ENCODE assay signal across 1 cellular context in the genomic region with DNA sequence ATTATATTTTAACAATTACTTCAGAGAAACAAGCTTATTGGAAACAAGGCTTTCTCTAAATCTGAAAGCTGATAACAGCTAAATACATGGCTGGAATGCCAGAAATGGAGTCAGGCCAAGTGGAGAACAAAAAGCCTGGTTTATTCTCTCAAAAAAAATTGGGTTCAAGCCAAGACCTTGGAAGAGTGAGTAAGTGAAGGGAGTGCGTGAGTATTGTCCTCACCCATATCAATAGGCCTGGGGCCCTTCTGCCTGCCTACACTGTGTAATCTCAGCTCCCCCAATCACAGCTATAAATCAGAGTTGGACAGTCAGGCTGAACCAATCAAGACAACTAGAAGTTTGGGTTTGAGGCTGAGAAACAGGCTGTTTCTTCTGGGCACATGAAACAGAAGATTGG.
TF ChIP-seq lines count a peak whose summit lies in the region.

No MANE protein-coding gene starts in this region.

TF ChIP-seq in HEK293, 187 proteins besides CTCF, POLR2A, EP300 and RAD21 (continued from another document and continues in another):
- TF ChIP-seq ZBTB11 (tag by site-specific recombination; conservative IDR thresholded peaks at IDR 0.05; ENCODE audit: low read depth) (no peak), ZNF510 (tag by site-specific recombination; IDR thresholded peaks at IDR 0.05; ENCODE audit: insufficient replicate concordance) (no peak), ZFHX2 (tag by site-specific recombination; conservative IDR thresholded peaks at IDR 0.05) (peak; percentile 33; the same call in 1 of the 2 replicates), ZNF776 (tag by site-specific recombination; IDR thresholded peaks at IDR 0.05; ENCODE audit: borderline replicate concordance) (no peak), PRDM1 (tag by site-specific recombination; IDR thresholded peaks at IDR 0.05) (no peak), PATZ1 (tag by site-specific recombination; IDR thresholded peaks at IDR 0.05) (no peak), ZNF768 (tag by site-specific recombination; IDR thresholded peaks at IDR 0.05) (no peak), SCRT1 (tag by site-specific recombination; IDR thresholded peaks at IDR 0.05; ENCODE audit: borderline replicate concordance) (no peak), MEIS1 (CRISPR knock-in tag; IDR thresholded peaks at IDR 0.05; ENCODE audit: borderline replicate concordance) (peak; percentile 94), ZNF350 (tag by site-specific recombination; IDR thresholded peaks at IDR 0.05) (no peak), PRDM6 (tag by site-specific recombination; IDR thresholded peaks at IDR 0.05) (peak; percentile 46; the same call in 1 of the 2 replicates), SP3 (tag by site-specific recombination; IDR thresholded peaks at IDR 0.05) (no peak), ZNF558 (tag by site-specific recombination; IDR thresholded peaks at IDR 0.05) (no peak), SP2 (tag by site-specific recombination; IDR thresholded peaks at IDR 0.05) (no peak), GLIS2 (tag by site-specific recombination; IDR thresholded peaks at IDR 0.05) (no peak), ZBTB7A (tag by site-specific recombination; IDR thresholded peaks at IDR 0.05; ENCODE audit: low read depth) (no peak), KLF1 (tag by site-specific recombination; IDR thresholded peaks at IDR 0.05) (no peak), ZNF449 (tag by site-specific recombination; IDR thresholded peaks at IDR 0.05) (no peak), MZF1 (tag by site-specific recombination; IDR thresholded peaks at IDR 0.05; ENCODE audit: borderline replicate concordance) (peak; percentile 38; the same call in 1 of the 2 replicates), ZNF133 (tag by site-specific recombination; IDR thresholded peaks at IDR 0.05) (no peak), ZNF626 (tag by site-specific recombination; IDR thresholded peaks at IDR 0.05) (no peak), ZNF354C (tag by site-specific recombination; IDR thresholded peaks at IDR 0.05; ENCODE audit: borderline replicate concordance, low read depth) (no peak), ZNF660 (tag by site-specific recombination; IDR thresholded peaks at IDR 0.05) (no peak; the same call in 1 of the 2 replicates), ZBTB1 (tag by site-specific recombination; IDR thresholded peaks at IDR 0.05) (no peak), ZNF362 (tag by site-specific recombination; IDR thresholded peaks at IDR 0.05) (no peak), ZNF341 (tag by site-specific recombination; IDR thresholded peaks at IDR 0.05; ENCODE audit: low read depth) (no peak), ZIC2 (tag by site-specific recombination; IDR thresholded peaks at IDR 0.05) (no peak), ZBTB20 (tag by site-specific recombination; IDR thresholded peaks at IDR 0.05) (no peak), ZNF488 (tag by site-specific recombination; IDR thresholded peaks at IDR 0.05) (no peak)
- TF ChIP-seq, protein P1, sequence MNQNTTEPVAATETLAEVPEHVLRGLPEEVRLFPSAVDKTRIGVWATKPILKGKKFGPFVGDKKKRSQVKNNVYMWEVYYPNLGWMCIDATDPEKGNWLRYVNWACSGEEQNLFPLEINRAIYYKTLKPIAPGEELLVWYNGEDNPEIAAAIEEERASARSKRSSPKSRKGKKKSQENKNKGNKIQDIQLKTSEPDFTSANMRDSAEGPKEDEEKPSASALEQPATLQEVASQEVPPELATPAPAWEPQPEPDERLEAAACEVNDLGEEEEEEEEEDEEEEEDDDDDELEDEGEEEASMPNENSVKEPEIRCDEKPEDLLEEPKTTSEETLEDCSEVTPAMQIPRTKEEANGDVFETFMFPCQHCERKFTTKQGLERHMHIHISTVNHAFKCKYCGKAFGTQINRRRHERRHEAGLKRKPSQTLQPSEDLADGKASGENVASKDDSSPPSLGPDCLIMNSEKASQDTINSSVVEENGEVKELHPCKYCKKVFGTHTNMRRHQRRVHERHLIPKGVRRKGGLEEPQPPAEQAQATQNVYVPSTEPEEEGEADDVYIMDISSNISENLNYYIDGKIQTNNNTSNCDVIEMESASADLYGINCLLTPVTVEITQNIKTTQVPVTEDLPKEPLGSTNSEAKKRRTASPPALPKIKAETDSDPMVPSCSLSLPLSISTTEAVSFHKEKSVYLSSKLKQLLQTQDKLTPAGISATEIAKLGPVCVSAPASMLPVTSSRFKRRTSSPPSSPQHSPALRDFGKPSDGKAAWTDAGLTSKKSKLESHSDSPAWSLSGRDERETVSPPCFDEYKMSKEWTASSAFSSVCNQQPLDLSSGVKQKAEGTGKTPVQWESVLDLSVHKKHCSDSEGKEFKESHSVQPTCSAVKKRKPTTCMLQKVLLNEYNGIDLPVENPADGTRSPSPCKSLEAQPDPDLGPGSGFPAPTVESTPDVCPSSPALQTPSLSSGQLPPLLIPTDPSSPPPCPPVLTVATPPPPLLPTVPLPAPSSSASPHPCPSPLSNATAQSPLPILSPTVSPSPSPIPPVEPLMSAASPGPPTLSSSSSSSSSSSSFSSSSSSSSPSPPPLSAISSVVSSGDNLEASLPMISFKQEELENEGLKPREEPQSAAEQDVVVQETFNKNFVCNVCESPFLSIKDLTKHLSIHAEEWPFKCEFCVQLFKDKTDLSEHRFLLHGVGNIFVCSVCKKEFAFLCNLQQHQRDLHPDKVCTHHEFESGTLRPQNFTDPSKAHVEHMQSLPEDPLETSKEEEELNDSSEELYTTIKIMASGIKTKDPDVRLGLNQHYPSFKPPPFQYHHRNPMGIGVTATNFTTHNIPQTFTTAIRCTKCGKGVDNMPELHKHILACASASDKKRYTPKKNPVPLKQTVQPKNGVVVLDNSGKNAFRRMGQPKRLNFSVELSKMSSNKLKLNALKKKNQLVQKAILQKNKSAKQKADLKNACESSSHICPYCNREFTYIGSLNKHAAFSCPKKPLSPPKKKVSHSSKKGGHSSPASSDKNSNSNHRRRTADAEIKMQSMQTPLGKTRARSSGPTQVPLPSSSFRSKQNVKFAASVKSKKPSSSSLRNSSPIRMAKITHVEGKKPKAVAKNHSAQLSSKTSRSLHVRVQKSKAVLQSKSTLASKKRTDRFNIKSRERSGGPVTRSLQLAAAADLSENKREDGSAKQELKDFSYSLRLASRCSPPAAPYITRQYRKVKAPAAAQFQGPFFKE (tag by site-specific recombination; IDR thresholded peaks at IDR 0.05; ENCODE audit: borderline replicate concordance) = no peak
- TF ChIP-seq, protein P2, sequence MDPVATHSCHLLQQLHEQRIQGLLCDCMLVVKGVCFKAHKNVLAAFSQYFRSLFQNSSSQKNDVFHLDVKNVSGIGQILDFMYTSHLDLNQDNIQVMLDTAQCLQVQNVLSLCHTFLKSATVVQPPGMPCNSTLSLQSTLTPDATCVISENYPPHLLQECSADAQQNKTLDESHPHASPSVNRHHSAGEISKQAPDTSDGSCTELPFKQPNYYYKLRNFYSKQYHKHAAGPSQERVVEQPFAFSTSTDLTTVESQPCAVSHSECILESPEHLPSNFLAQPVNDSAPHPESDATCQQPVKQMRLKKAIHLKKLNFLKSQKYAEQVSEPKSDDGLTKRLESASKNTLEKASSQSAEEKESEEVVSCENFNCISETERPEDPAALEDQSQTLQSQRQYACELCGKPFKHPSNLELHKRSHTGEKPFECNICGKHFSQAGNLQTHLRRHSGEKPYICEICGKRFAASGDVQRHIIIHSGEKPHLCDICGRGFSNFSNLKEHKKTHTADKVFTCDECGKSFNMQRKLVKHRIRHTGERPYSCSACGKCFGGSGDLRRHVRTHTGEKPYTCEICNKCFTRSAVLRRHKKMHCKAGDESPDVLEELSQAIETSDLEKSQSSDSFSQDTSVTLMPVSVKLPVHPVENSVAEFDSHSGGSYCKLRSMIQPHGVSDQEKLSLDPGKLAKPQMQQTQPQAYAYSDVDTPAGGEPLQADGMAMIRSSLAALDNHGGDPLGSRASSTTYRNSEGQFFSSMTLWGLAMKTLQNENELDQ (tag by site-specific recombination; IDR thresholded peaks at IDR 0.05; ENCODE audit: low read depth) = no peak
- TF ChIP-seq, protein P3, sequence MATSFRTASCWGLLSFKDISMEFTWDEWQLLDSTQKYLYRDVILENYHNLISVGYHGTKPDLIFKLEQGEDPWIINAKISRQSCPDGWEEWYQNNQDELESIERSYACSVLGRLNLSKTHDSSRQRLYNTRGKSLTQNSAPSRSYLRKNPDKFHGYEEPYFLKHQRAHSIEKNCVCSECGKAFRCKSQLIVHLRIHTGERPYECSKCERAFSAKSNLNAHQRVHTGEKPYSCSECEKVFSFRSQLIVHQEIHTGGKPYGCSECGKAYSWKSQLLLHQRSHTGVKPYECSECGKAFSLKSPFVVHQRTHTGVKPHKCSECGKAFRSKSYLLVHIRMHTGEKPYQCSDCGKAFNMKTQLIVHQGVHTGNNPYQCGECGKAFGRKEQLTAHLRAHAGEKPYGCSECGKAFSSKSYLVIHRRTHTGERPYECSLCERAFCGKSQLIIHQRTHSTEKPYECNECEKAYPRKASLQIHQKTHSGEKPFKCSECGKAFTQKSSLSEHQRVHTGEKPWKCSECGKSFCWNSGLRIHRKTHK (tag by site-specific recombination; IDR thresholded peaks at IDR 0.05) = no peak
